ENCODE assay signal across 23 cellular contexts in genomic region chr3:55607175-55607574, GRCh38.
"Had no signal": no experiment of that assay in that cellular context is flagged by ENCODE, and none has a peak within 500 bp of the region (broad histone marks: within the 10 kb centered on the region; RNA-seq: fewer than 3 reads in every experiment).

No MANE protein-coding gene starts in this region.

- H3K27ac Mint-ChIP-seq: naive thymus-derived CD8-positive, alpha-beta T cell; progenitor cell of endocrine pancreas; stimulated activated memory B cell treated with anti-CD40 and anti-IgM and Interleukin-4, amounts not matched to agents 10 μg/mL and 1 μg/mL and 100 μg/mL, for 72 hours had no signal

- H3K36me3 ChIP-seq: esophagus muscularis mucosa, gastroesophageal sphincter, pancreas, stomach, thoracic aorta, transverse colon had no signal

- H3K9me3 ChIP-seq: esophagus muscularis mucosa, gastroesophageal sphincter, mucosa of descending colon, pancreas, stomach, thoracic aorta, transverse colon had no signal

- H3K4me3 Mint-ChIP-seq: central memory CD8-positive, alpha-beta T cell; naive thymus-derived CD8-positive, alpha-beta T cell; neural crest cell; stimulated activated memory B cell treated with anti-CD40 and anti-IgM and Interleukin-4, amounts not matched to agents 10 μg/mL and 1 μg/mL and 100 μg/mL, for 72 hours had no signal

- H3K36me3 Mint-ChIP-seq: naive thymus-derived CD8-positive, alpha-beta T cell; stimulated activated memory B cell treated with anti-CD40 and anti-IgM and Interleukin-4, amounts not matched to agents 10 μg/mL and 1 μg/mL and 100 μg/mL, for 72 hours had no signal

- ATAC-seq: gastroesophageal sphincter; naive thymus-derived CD8-positive, alpha-beta T cell; pancreas; right cardiac atrium; stimulated activated memory B cell treated with anti-CD40 and anti-IgM and Interleukin-4, amounts not matched to agents 10 μg/mL and 1 μg/mL and 100 μg/mL, for 72 hours had no signal

- H3K4me3 ChIP-seq: dorsolateral prefrontal cortex, esophagus muscularis mucosa, gastroesophageal sphincter, mucosa of descending colon, pancreas, stomach, thoracic aorta, transverse colon had no signal

- H3K27me3 ChIP-seq: dorsolateral prefrontal cortex, esophagus muscularis mucosa, gastroesophageal sphincter, pancreas, stomach, transverse colon had no signal

- H3K4me1 ChIP-seq: esophagus muscularis mucosa, gastroesophageal sphincter, stomach, transverse colon had no signal

- H3K9me3 Mint-ChIP-seq: stimulated activated memory B cell treated with anti-CD40 and anti-IgM and Interleukin-4, amounts not matched to agents 10 μg/mL and 1 μg/mL and 100 μg/mL, for 72 hours had no signal

- H3K27me3 Mint-ChIP-seq: progenitor cell of endocrine pancreas; stimulated activated memory B cell treated with anti-CD40 and anti-IgM and Interleukin-4, amounts not matched to agents 10 μg/mL and 1 μg/mL and 100 μg/mL, for 72 hours had no signal

- DNase-seq: cortex of kidney; dorsolateral prefrontal cortex; effector CD8-positive, alpha-beta T cell; foreskin fibroblast; glutamatergic neuron; kidney glomerular epithelial cell; mucosa of descending colon; naive thymus-derived CD8-positive, alpha-beta T cell; occipital lobe; pancreas; right cardiac atrium; stimulated activated CD4-positive, alpha-beta T cell treated with anti-CD3 and anti-CD28 coated beads, Interleukin-4, amount 100 ng/mL, for 24 hours; stomach; substantia nigra; transverse colon had no signal

- H3K4me1 Mint-ChIP-seq: central memory CD8-positive, alpha-beta T cell; naive thymus-derived CD8-positive, alpha-beta T cell; stimulated activated memory B cell treated with anti-CD40 and anti-IgM and Interleukin-4, amounts not matched to agents 10 μg/mL and 1 μg/mL and 100 μg/mL, for 72 hours had no signal

- H3K27ac ChIP-seq: dorsolateral prefrontal cortex, epithelial cell of prostate, esophagus muscularis mucosa, gastroesophageal sphincter, pancreas, stomach, thoracic aorta, transverse colon had no signal
